In genomic region chr2:24077879-24078278, GRCh38 we compare ENCODE assay signal across 8 cellular contexts. TPM values are rescaled to one million over a fixed set of nuclear protein-coding genes. Genes with fewer than 3 reads are reported as not detected.
DNase-seq lines count a peak whose midpoint lies in the region; ATAC-seq and TF ChIP-seq lines count a peak whose summit lies in the region.

No MANE protein-coding gene starts in this region.

- H3K4me2 ChIP-seq in OCI-LY3 (ENCODE audit: low read length) (peak overlapping the region; percentile 62), osteoblast (ENCODE audit: insufficient read depth, low read length) (peak overlapping the region; percentile 74)

- H3K9me3 ChIP-seq in CD4-positive, CD25-positive, alpha-beta regulatory T cell (ENCODE audit: control insufficient read depth in 2 of 2, low read length in 2 of 2): no peaks in the 10 kb centered on the region
- H3K9me3 ChIP-seq in OCI-LY3 (ENCODE audit: insufficient read depth, low read length) (no peaks in the 10 kb centered on the region), osteoblast (ENCODE audit: low read depth, low read length) (no peaks in the 10 kb centered on the region)

- H3K79me2 ChIP-seq in OCI-LY3 (ENCODE audit: low read length): peaks cover 19% of the 10 kb centered on the region
- H3K79me2 ChIP-seq in osteoblast (ENCODE audit: insufficient read depth, low read length): peaks cover 28% of the 10 kb centered on the region

- H3K4me1 Mint-ChIP-seq in CD4-positive, CD25-positive, alpha-beta regulatory T cell: peaks cover 5 to 36% (median 22%) of the 10 kb centered on the region in 4 donors
- peaks cover 15 to 30% of the 10 kb centered on the region in 2 donors for H3K4me1 Mint-ChIP-seq in effector memory CD8-positive, alpha-beta T cell (ENCODE audit: low read depth in 2 of 2)

- no peaks in the 10 kb centered on the region for H3K27me3 ChIP-seq in CD4-positive, CD25-positive, alpha-beta regulatory T cell (ENCODE audit: control insufficient read depth, insufficient read depth, low read length)
- no peaks in the 10 kb centered on the region for H3K27me3 ChIP-seq in OCI-LY3 (ENCODE audit: low read depth, low read length)
- H3K27me3 ChIP-seq in osteoblast (ENCODE audit: insufficient read depth, low read length): no peaks in the 10 kb centered on the region

- no peak for ATAC-seq in CD4-positive, CD25-positive, alpha-beta regulatory T cell (ENCODE audit: low read depth in 2 of 2)
- ATAC-seq in effector memory CD8-positive, alpha-beta T cell (replicated peaks): no peak
- no peak for ATAC-seq in HG03342 (IDR thresholded peaks at IDR 0.05; ENCODE audit: unreplicated experiment)
- ATAC-seq in GM21367 (IDR thresholded peaks at IDR 0.05; ENCODE audit: unreplicated experiment): no peak
- ATAC-seq in GM19452 (IDR thresholded peaks at IDR 0.05; ENCODE audit: unreplicated experiment): no peak

- H4K20me1 ChIP-seq in OCI-LY3 (ENCODE audit: insufficient read depth, low read length) (no peaks in the 10 kb centered on the region), osteoblast (ENCODE audit: insufficient read depth, low read length) (peaks cover 3% of the 10 kb centered on the region)

- H3K4me1 ChIP-seq in CD4-positive, CD25-positive, alpha-beta regulatory T cell (ENCODE audit: control insufficient read depth, insufficient read depth, low read length, poor library complexity, severe bottlenecking): peaks cover 17% of the 10 kb centered on the region
- H3K4me1 ChIP-seq in OCI-LY3 (ENCODE audit: low read length) (peaks cover 12% of the 10 kb centered on the region), osteoblast (ENCODE audit: insufficient read depth, low read length) (peaks cover 5% of the 10 kb centered on the region)

- H3K36me3 Mint-ChIP-seq in CD4-positive, CD25-positive, alpha-beta regulatory T cell: peaks cover 18% of the 10 kb centered on the region
- peaks cover 10% of the 10 kb centered on the region for H3K36me3 Mint-ChIP-seq in effector memory CD8-positive, alpha-beta T cell (ENCODE audit: insufficient read depth)

- H3K27me3 Mint-ChIP-seq in CD4-positive, CD25-positive, alpha-beta regulatory T cell: no peaks in the 10 kb centered on the region
- no peaks in the 10 kb centered on the region for H3K27me3 Mint-ChIP-seq in effector memory CD8-positive, alpha-beta T cell

- H3K4me3 Mint-ChIP-seq in CD4-positive, CD25-positive, alpha-beta regulatory T cell: peak overlapping the region; percentile 98 to 100 (median 98)
- H3K4me3 Mint-ChIP-seq in effector memory CD8-positive, alpha-beta T cell: peak overlapping the region; percentile 93 to 95

- TF ChIP-seq CTCF in OCI-LY3 (IDR thresholded peaks at IDR 0.05; ENCODE audit: low read depth, low read length): no peak
- TF ChIP-seq CTCF in osteoblast (IDR thresholded peaks at IDR 0.05; ENCODE audit: extremely low read depth, low read depth, low read length): no peak

- H3K9ac ChIP-seq in OCI-LY3 (ENCODE audit: low read length): 0 out of 2 replicates have a peak overlapping the region, but pooled peaks have one; percentile 63

- H3K4me3 ChIP-seq in CD4-positive, CD25-positive, alpha-beta regulatory T cell (ENCODE audit: low read depth, low read length): no peak overlapping the region
- H3K4me3 ChIP-seq in OCI-LY3 (ENCODE audit: low read length): peak overlapping the region; percentile 83
- peak overlapping the region; percentile 87 for H3K4me3 ChIP-seq in osteoblast (ENCODE audit: insufficient read depth, low read length)

- no peak for DNase-seq in CD4-positive, CD25-positive, alpha-beta regulatory T cell
- no peak for DNase-seq in effector memory CD8-positive, alpha-beta T cell
- DNase-seq in osteoblast (ENCODE audit: insufficient read length, low spot score, missing footprints) (no peak), A172 (ENCODE audit: low spot score) (no peak)

- H3K9me3 Mint-ChIP-seq in CD4-positive, CD25-positive, alpha-beta regulatory T cell: peaks cover 0 to 2% (median 0%) of the 10 kb centered on the region in 7 donors
- H3K9me3 Mint-ChIP-seq in effector memory CD8-positive, alpha-beta T cell: no peaks in the 10 kb centered on the region

- H2AFZ ChIP-seq in OCI-LY3 (ENCODE audit: low read depth, low read length): no peak overlapping the region
- peak overlapping the region; percentile 85 for H2AFZ ChIP-seq in osteoblast (ENCODE audit: low read length)

- peak overlapping the region in 2 of 3 donors; percentile 51 to 99 for H3K27ac Mint-ChIP-seq in CD4-positive, CD25-positive, alpha-beta regulatory T cell
- peak overlapping the region in 1 of 2 donors; percentile 25 for H3K27ac Mint-ChIP-seq in effector memory CD8-positive, alpha-beta T cell

- peaks cover 10% of the 10 kb centered on the region for H3K36me3 ChIP-seq in CD4-positive, CD25-positive, alpha-beta regulatory T cell (ENCODE audit: control insufficient read depth, insufficient read depth, low read length)
- H3K36me3 ChIP-seq in OCI-LY3 (replicated peaks; ENCODE audit: low read depth, low read length) (peaks cover 5% of the 10 kb centered on the region), osteoblast (ENCODE audit: insufficient read depth, low read length) (peaks cover 28% of the 10 kb centered on the region)

- H3K27ac ChIP-seq in CD4-positive, CD25-positive, alpha-beta regulatory T cell (ENCODE audit: insufficient read depth, low read length, poor library complexity, severe bottlenecking): peak overlapping the region; percentile 88
- no peak overlapping the region for H3K27ac ChIP-seq in OCI-LY3 (ENCODE audit: low read length)
- no peak overlapping the region for H3K27ac ChIP-seq in osteoblast (ENCODE audit: low read depth, low read length)

RNA-seq across cellular contexts. Expression of gene SF3B6, which starts 1.8 kb away (rescaled TPM):
- 62.3 TPM for total RNA-seq in CD4-positive, CD25-positive, alpha-beta regulatory T cell
- polyA plus RNA-seq in CD4-positive, CD25-positive, alpha-beta regulatory T cell: 100 to 1,000 TPM; 200 to 255 (median 224) TPM
- total RNA-seq in osteoblast: 96.6 and 109 TPM in 2 replicates
- total RNA-seq in A172 (2014; rRNA removed; shearing (Covaris generic)): 338 and 380 TPM in 2 replicates

RNA-seq across cellular contexts. Expression of gene TP53I3, which starts 6.8 kb away (rescaled TPM):
- 1.5 TPM for total RNA-seq in CD4-positive, CD25-positive, alpha-beta regulatory T cell
- 1 to 10 TPM in 1 of 4 donors, under 1 TPM in 2, not detected in 1; 0.25 to 1.4 (median 0.69) TPM for polyA plus RNA-seq in CD4-positive, CD25-positive, alpha-beta regulatory T cell
- 59.4 and 79.3 TPM in 2 replicates for total RNA-seq in osteoblast
- 64.3 and 69.3 TPM in 2 replicates for total RNA-seq in A172 (2014; rRNA removed; shearing (Covaris generic))

RNA-seq across cellular contexts. Expression of gene FKBP1B, which starts 28.3 kb away (rescaled TPM):
- total RNA-seq in CD4-positive, CD25-positive, alpha-beta regulatory T cell: 1.1 TPM
- 1 to 10 TPM; 1.1 to 3.0 (median 1.6) TPM for polyA plus RNA-seq in CD4-positive, CD25-positive, alpha-beta regulatory T cell
- 2.7 and 3.3 TPM in 2 replicates for total RNA-seq in osteoblast
- 5.2 and 10.8 TPM in 2 replicates for total RNA-seq in A172 (2014; rRNA removed; shearing (Covaris generic))

RNA-seq across cellular contexts. Expression of gene WDCP, which starts 30.7 kb away (rescaled TPM):
- 6.3 TPM for total RNA-seq in CD4-positive, CD25-positive, alpha-beta regulatory T cell
- 10 to 100 TPM in 1 of 4 donors, 1 to 10 TPM in 3; 3.4 to 11.0 (median 4.9) TPM for polyA plus RNA-seq in CD4-positive, CD25-positive, alpha-beta regulatory T cell
- 8.3 and 9.1 TPM in 2 replicates for total RNA-seq in osteoblast
- total RNA-seq in A172 (2014; rRNA removed; shearing (Covaris generic)): 10.7 and 14.7 TPM in 2 replicates

RNA-seq across cellular contexts. Expression of gene PFN4, which starts 45.3 kb away (rescaled TPM):
- not detected for total RNA-seq in CD4-positive, CD25-positive, alpha-beta regulatory T cell
- not detected for polyA plus RNA-seq in CD4-positive, CD25-positive, alpha-beta regulatory T cell
- 0.88 TPM in 1 of 2 replicates, not detected in the other for total RNA-seq in osteoblast
- total RNA-seq in A172 (2014; rRNA removed; shearing (Covaris generic)): 0.40 and 2.3 TPM in 2 replicates

Comparison
In these comparisons a context has a peak if more than half of its experiments do, and no peak if none do; other contexts are left out.
1. RNA of gene TP53I3, which starts 6.8 kb away (total RNA-seq): 64.3 to 69.3 TPM in A172 and 59.4 to 79.3 TPM in osteoblast; 1.5 TPM in CD4-positive, CD25-positive, alpha-beta regulatory T cell (single experiment); every median in the first group is over 10 times any median in the second.